In the genomic region with DNA sequence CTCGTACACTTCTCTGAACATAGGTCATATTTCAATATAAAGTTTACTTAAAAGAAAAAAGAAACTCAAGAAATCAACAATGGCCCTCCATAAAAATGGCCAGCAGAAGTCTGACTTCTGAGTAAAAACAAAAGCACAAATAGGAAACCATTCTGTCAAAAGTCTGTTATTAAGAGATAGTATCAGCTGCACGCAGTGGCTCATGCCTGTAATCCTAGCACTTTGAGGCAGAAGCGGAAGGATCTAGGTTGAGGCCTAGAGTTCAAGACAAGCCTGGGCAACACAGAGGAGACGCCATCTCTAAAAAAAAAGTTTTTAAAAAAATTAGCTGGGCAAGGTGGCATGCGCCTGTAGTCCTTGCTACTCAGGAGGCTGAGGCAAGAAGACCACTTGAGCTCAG, we compare ENCODE assay signal across 20 cellular contexts.
DNase-seq lines count a peak whose midpoint lies in the region; ATAC-seq, FAIRE-seq and TF ChIP-seq lines count a peak whose summit lies in the region.
"Had no signal": no experiment of that assay in that cellular context is flagged by ENCODE, and none has a peak within 500 bp of the region (broad histone marks: within the 10 kb centered on the region; RNA-seq: fewer than 3 reads in every experiment).

No MANE protein-coding gene starts in this region.

- H3K36me3 Mint-ChIP-seq in activated CD4-positive, alpha-beta memory T cell treated with anti-CD3 and anti-CD28 coated beads, Interleukin-2, amount 10 ng/mL, durations not matched to agents 7 days and 5 days (ENCODE audit: low read depth): peaks cover 72% of the 10 kb centered on the region
- H3K36me3 Mint-ChIP-seq in activated CD4-positive, alpha-beta memory T cell treated with anti-CD3 and anti-CD28 coated beads for 36 hours: peaks cover 37% of the 10 kb centered on the region
- H3K36me3 Mint-ChIP-seq in WTC11: peaks cover 23% of the 10 kb centered on the region
- peaks cover 4 to 39% of the 10 kb centered on the region in 2 donors for H3K36me3 Mint-ChIP-seq in activated naive CD4-positive, alpha-beta T cell treated with anti-CD3 and anti-CD28 coated beads, Interleukin-2, amount 50 U/mL, for 72 hours

- peaks cover 7% of the 10 kb centered on the region for H4K20me1 ChIP-seq in endothelial cell of umbilical vein (replicated peaks; ENCODE audit: control insufficient read depth, extremely low read depth, insufficient read depth, low read length)

- H3K36me3 ChIP-seq in endothelial cell of umbilical vein (ENCODE audit: control insufficient read depth in 2 of 2, extremely low read depth in 1 of 2, insufficient read depth in 2 of 2, low read length in 2 of 2) (peaks cover 2 to 4% of the 10 kb centered on the region in 2 experiments), thyroid gland (no peaks in the 10 kb centered on the region)

- H3K9me3 ChIP-seq in endothelial cell of umbilical vein (replicated peaks; ENCODE audit: control insufficient read depth, insufficient read depth, low read length): no peaks in the 10 kb centered on the region
- H3K9me3 ChIP-seq in thyroid gland: no peaks in the 10 kb centered on the region
- H3K9me3 ChIP-seq: BLaER1 treated with 17β-estradiol and CSF1 and Interleukin-3, amounts not matched to agents 10 nM and 100 nM; HAP-1; SJCRH30 had no signal

- dilution Hi-C loops in endothelial cell of umbilical vein (cut with MboI; ENCODE audit: extremely low pct_ligation_motif_present, low sequenced_read_pairs): no loop called here

- H3K9ac ChIP-seq in endothelial cell of umbilical vein (replicated peaks; ENCODE audit: extremely low read depth, insufficient read depth, low read length): no peak overlapping the region
- H3K9ac ChIP-seq: BLaER1 treated with 17β-estradiol and CSF1 and Interleukin-3, amounts not matched to agents 10 nM and 100 nM had no signal

- peaks cover 86% of the 10 kb centered on the region for H3K79me2 ChIP-seq in endothelial cell of umbilical vein (ENCODE audit: control insufficient read depth, insufficient read depth, low read length)

- POLR2A ChIA-PET in activated CD4-positive, alpha-beta memory T cell treated with anti-CD3 and anti-CD28 coated beads, Interleukin-2, amount 10 ng/mL, durations not matched to agents 7 days and 5 days (lab: Charles Lee): interaction anchor here (0.6 to 3.0 kb wide), 5 partner anchors 9 to 162 kb away, joined by 3 to 8 read pairs (median 5); no protein-coding TSS in a partner anchor
- POLR2A ChIA-PET in activated CD4-positive, alpha-beta memory T cell treated with anti-CD3 and anti-CD28 coated beads for 36 hours (lab: Charles Lee): interaction anchor here (0.6 kb wide), 1 partner anchor 407 kb away, joined by 4 read pairs; no protein-coding TSS in a partner anchor
- POLR2A ChIA-PET in WTC11 (lab: Charles Lee): no interaction called here
- POLR2A ChIA-PET in endothelial cell of umbilical vein (lab: Charles Lee): no interaction called here

- no peak overlapping the region for H3K4me3 ChIP-seq in endothelial cell of umbilical vein (replicated peaks in 1 of 3; ENCODE audit: insufficient read depth in 1 of 3, low read depth in 1 of 3, low read length in 3 of 3)
- H3K4me3 ChIP-seq in thyroid gland (replicated peaks in 1 of 3): no peak overlapping the region
- H3K4me3 ChIP-seq: BLaER1 treated with 17β-estradiol and CSF1 and Interleukin-3, amounts not matched to agents 10 nM and 100 nM; HAP-1; SJCRH30 had no signal

- no peaks in the 10 kb centered on the region for H3K4me1 ChIP-seq in endothelial cell of umbilical vein (ENCODE audit: control insufficient read depth, extremely low read depth, insufficient read depth, low read length)
- peaks cover 60 to 67% of the 10 kb centered on the region in 2 donors for H3K4me1 ChIP-seq in thyroid gland
- H3K4me1 ChIP-seq: SJCRH30 had no signal

- CTCF ChIA-PET in activated CD4-positive, alpha-beta memory T cell treated with anti-CD3 and anti-CD28 coated beads, Interleukin-2, amount 10 ng/mL, durations not matched to agents 7 days and 5 days (lab: Charles Lee): interaction anchor here (1.5 kb wide), 1 partner anchor 11 kb away, joined by 3 read pairs; no protein-coding TSS in a partner anchor
- CTCF ChIA-PET in activated CD4-positive, alpha-beta memory T cell treated with anti-CD3 and anti-CD28 coated beads for 36 hours (lab: Charles Lee): no interaction called here
- CTCF ChIA-PET in WTC11 (lab: Charles Lee) (interaction anchor here (2.1 kb wide), 1 partner anchor 43 kb away, joined by 5 read pairs; no protein-coding TSS in a partner anchor), endothelial cell of umbilical vein (lab: Charles Lee) (no interaction called here)

- FAIRE-seq in endothelial cell of umbilical vein (lab: Jason Lieb, UNC): no peak
- FAIRE-seq: GM18507 had no signal

- H3K9me1 ChIP-seq in endothelial cell of umbilical vein (replicated peaks; ENCODE audit: control insufficient read depth, extremely low read depth, insufficient read depth, low read length): no peaks in the 10 kb centered on the region

- H3K27ac Mint-ChIP-seq in activated CD4-positive, alpha-beta memory T cell treated with anti-CD3 and anti-CD28 coated beads, Interleukin-2, amount 10 ng/mL, durations not matched to agents 7 days and 5 days: peak overlapping the region; percentile 41
- no peak overlapping the region for H3K27ac Mint-ChIP-seq in activated CD4-positive, alpha-beta memory T cell treated with anti-CD3 and anti-CD28 coated beads for 36 hours
- peak overlapping the region; percentile 69 for H3K27ac Mint-ChIP-seq in WTC11
- no peak overlapping the region for H3K27ac Mint-ChIP-seq in activated naive CD4-positive, alpha-beta T cell treated with anti-CD3 and anti-CD28 coated beads, Interleukin-2, amount 50 U/mL, for 72 hours

- 96 to 97% methylated on average over 5 of the region's 5 CpGs for WGBS in thyroid gland, 2 donors

- H3K27me3 ChIP-seq in endothelial cell of umbilical vein (ENCODE audit: control insufficient read depth in 2 of 2, insufficient read depth in 2 of 2, low read length in 2 of 2) (no peaks in the 10 kb centered on the region), thyroid gland (no peaks in the 10 kb centered on the region)
- H3K27me3 ChIP-seq: BLaER1 treated with 17β-estradiol and CSF1 and Interleukin-3, amounts not matched to agents 10 nM and 100 nM; SJCRH30 had no signal

- TF ChIP-seq POLR2A in endothelial cell of umbilical vein (IDR thresholded peaks at IDR 0.05; ENCODE audit: low read depth, low read length): no peak
- no peak for TF ChIP-seq POLR2A in thyroid gland (IDR thresholded peaks at IDR 0.05)

- H3K27ac ChIP-seq in endothelial cell of umbilical vein (ENCODE audit: insufficient read depth, low read depth, low read length) (no peak overlapping the region), thyroid gland (peak overlapping the region; percentile 45 to 74 (median 72))
- H3K27ac ChIP-seq: BLaER1 treated with 17β-estradiol and CSF1 and Interleukin-3, amounts not matched to agents 10 nM and 100 nM; SJCRH30 had no signal

- H3K27me3 Mint-ChIP-seq in activated CD4-positive, alpha-beta memory T cell treated with anti-CD3 and anti-CD28 coated beads, Interleukin-2, amount 10 ng/mL, durations not matched to agents 7 days and 5 days: no peaks in the 10 kb centered on the region
- no peaks in the 10 kb centered on the region for H3K27me3 Mint-ChIP-seq in activated CD4-positive, alpha-beta memory T cell treated with anti-CD3 and anti-CD28 coated beads for 36 hours
- H3K27me3 Mint-ChIP-seq in WTC11 (ENCODE audit: low read depth): no peaks in the 10 kb centered on the region

- no peak overlapping the region for H3K4me3 Mint-ChIP-seq in activated CD4-positive, alpha-beta memory T cell treated with anti-CD3 and anti-CD28 coated beads, Interleukin-2, amount 10 ng/mL, durations not matched to agents 7 days and 5 days
- no peak overlapping the region for H3K4me3 Mint-ChIP-seq in activated CD4-positive, alpha-beta memory T cell treated with anti-CD3 and anti-CD28 coated beads for 36 hours
- no peak overlapping the region for H3K4me3 Mint-ChIP-seq in WTC11

- H3K4me1 Mint-ChIP-seq in activated CD4-positive, alpha-beta memory T cell treated with anti-CD3 and anti-CD28 coated beads, Interleukin-2, amount 10 ng/mL, durations not matched to agents 7 days and 5 days: peaks cover 41% of the 10 kb centered on the region
- peaks cover 48% of the 10 kb centered on the region for H3K4me1 Mint-ChIP-seq in activated CD4-positive, alpha-beta memory T cell treated with anti-CD3 and anti-CD28 coated beads for 36 hours (ENCODE audit: low read depth)
- peaks cover 35% of the 10 kb centered on the region for H3K4me1 Mint-ChIP-seq in WTC11

- intact Hi-C loops in activated CD4-positive, alpha-beta memory T cell treated with anti-CD3 and anti-CD28 coated beads for 36 hours (cut with micrococcal nuclease): no loop called here
- intact Hi-C loops in endothelial cell of umbilical vein (cut with micrococcal nuclease): no loop called here
- intact Hi-C loops in thyroid gland (cut with DNase I): no loop called here

- H3K4me2 ChIP-seq in endothelial cell of umbilical vein (ENCODE audit: insufficient read depth, low read length): no peak overlapping the region

- TF ChIP-seq CTCF in WTC11 (IDR thresholded peaks at IDR 0.05) (no peak), endothelial cell of umbilical vein (IDR thresholded peaks at IDR 0.05; ENCODE audit: extremely low read depth in 1 of 2, insufficient read depth in 1 of 2, low read depth in 1 of 2, low read length in 2 of 2) (no peak), thyroid gland (IDR thresholded peaks at IDR 0.05) (no peak)

- no peaks in the 10 kb centered on the region for H3K9me3 Mint-ChIP-seq in activated CD4-positive, alpha-beta memory T cell treated with anti-CD3 and anti-CD28 coated beads, Interleukin-2, amount 10 ng/mL, durations not matched to agents 7 days and 5 days
- H3K9me3 Mint-ChIP-seq in activated CD4-positive, alpha-beta memory T cell treated with anti-CD3 and anti-CD28 coated beads for 36 hours: no peaks in the 10 kb centered on the region
- H3K9me3 Mint-ChIP-seq in WTC11: no peaks in the 10 kb centered on the region
- H3K9me3 Mint-ChIP-seq in activated naive CD4-positive, alpha-beta T cell treated with anti-CD3 and anti-CD28 coated beads, Interleukin-2, amount 50 U/mL, for 72 hours: no peaks in the 10 kb centered on the region

- no TSS peak for BruUV-seq in endothelial cell of umbilical vein (replicated peaks; lab: Mats Ljungman, UMichigan)

- no peak for ATAC-seq in WTC11
- no peak for ATAC-seq in HG03175 (IDR thresholded peaks at IDR 0.05; ENCODE audit: unreplicated experiment)
- ATAC-seq in activated naive CD4-positive, alpha-beta T cell treated with anti-CD3 and anti-CD28 coated beads, Interleukin-2, amount 50 U/mL, for 72 hours: no peak

- no peak overlapping the region for H2AFZ ChIP-seq in endothelial cell of umbilical vein (ENCODE audit: low read depth, low read length)

- no peak for DNase-seq in activated CD4-positive, alpha-beta memory T cell treated with anti-CD3 and anti-CD28 coated beads, Interleukin-2, amount 10 ng/mL, durations not matched to agents 7 days and 5 days
- DNase-seq in activated CD4-positive, alpha-beta memory T cell treated with anti-CD3 and anti-CD28 coated beads for 36 hours: no peak
- DNase-seq in WTC11 (ENCODE audit: low spot score) (no peak), endothelial cell of umbilical vein (ENCODE audit: low read depth, low spot score) (peak; percentile 19), thyroid gland (no peak)
- DNase-seq in activated naive CD4-positive, alpha-beta T cell treated with anti-CD3 and anti-CD28 coated beads, Interleukin-2, amount 50 U/mL, for 16 hours: no peak
- no peak for DNase-seq in activated naive CD4-positive, alpha-beta T cell treated with anti-CD3 and anti-CD28 coated beads, Interleukin-2, amount 50 U/mL, for 72 hours (ENCODE audit: low spot score in 2 of 2)
- DNase-seq: COR-L47; NCI-H1436; NCI-H2081 treated with DMSO at 0.1 percent for 48 hours; NCI-H226; NCI-H526; NK-92 treated with Interleukin-12 subunit alpha and Interleukin-12 subunit beta, amount 100 ng/mL, for 24 hours; OCI-M1; RPMI8226; SJCRH30 had no signal

Comparison
In these comparisons a context has a peak if more than half of its experiments do, and no peak if none do; other contexts are left out.
1. H3K27ac Mint-ChIP-seq: peak in activated CD4-positive, alpha-beta memory T cell treated with anti-CD3 and anti-CD28 coated beads, Interleukin-2, amount 10 ng/mL, durations not matched to agents 7 days and 5 days (single experiment) and WTC11 (single experiment); none in activated CD4-positive, alpha-beta memory T cell treated with anti-CD3 and anti-CD28 coated beads for 36 hours (single experiment) and activated naive CD4-positive, alpha-beta T cell treated with anti-CD3 and anti-CD28 coated beads, Interleukin-2, amount 50 U/mL, for 72 hours (0 of 2).
2. CTCF ChIA-PET loops: an anchor here in activated CD4-positive, alpha-beta memory T cell treated with anti-CD3 and anti-CD28 coated beads, Interleukin-2, amount 10 ng/mL, durations not matched to agents 7 days and 5 days (1.5 kb wide) and WTC11 (2.1 kb wide); none called in activated CD4-positive, alpha-beta memory T cell treated with anti-CD3 and anti-CD28 coated beads for 36 hours and endothelial cell of umbilical vein.
3. POLR2A ChIA-PET loops: an anchor here in activated CD4-positive, alpha-beta memory T cell treated with anti-CD3 and anti-CD28 coated beads, Interleukin-2, amount 10 ng/mL, durations not matched to agents 7 days and 5 days (0.6 to 3.0 kb wide) and activated CD4-positive, alpha-beta memory T cell treated with anti-CD3 and anti-CD28 coated beads for 36 hours (0.6 kb wide); none called in WTC11 and endothelial cell of umbilical vein.